In the genomic region with DNA sequence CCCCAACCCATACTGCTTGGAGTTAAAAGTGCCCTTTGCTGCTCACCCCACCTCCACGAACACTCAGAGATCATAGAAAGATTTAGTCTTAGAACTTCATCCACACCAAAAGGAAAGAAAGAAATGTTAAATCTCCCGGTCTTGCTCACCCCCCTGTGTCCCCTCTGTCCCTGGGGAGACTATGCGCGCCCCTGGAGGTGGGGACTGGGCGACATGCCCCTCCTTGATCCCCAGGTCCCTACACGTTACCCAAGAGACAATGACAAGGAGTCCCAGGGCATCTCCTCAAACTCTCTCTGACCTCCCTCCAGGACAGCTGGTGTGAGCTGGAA, we compare ENCODE assay signal across 9 cellular contexts. TPM values are rescaled to one million over a fixed set of nuclear protein-coding genes. Genes with fewer than 3 reads are reported as not detected.
DNase-seq lines count a peak whose midpoint lies in the region; ATAC-seq and TF ChIP-seq lines count a peak whose summit lies in the region.
"Had no signal": no experiment of that assay in that cellular context is flagged by ENCODE, and none has a peak within 500 bp of the region (broad histone marks: within the 10 kb centered on the region; RNA-seq: fewer than 3 reads in every experiment).

No MANE protein-coding gene starts in this region.

- no peaks in the 10 kb centered on the region for H3K27me3 Mint-ChIP-seq in activated CD8-positive, alpha-beta T cell treated with anti-CD3 and anti-CD28 coated beads for 36 hours

- peak overlapping the region; percentile 26 to 70 (median 55) for H3K4me3 ChIP-seq in heart left ventricle
- peak overlapping the region in 1 of 2 donors; percentile 34 for H3K4me3 ChIP-seq in left lung
- peak overlapping the region; percentile 44 for H3K4me3 ChIP-seq in upper lobe of right lung
- H3K4me3 ChIP-seq in GM23248 = no peak overlapping the region

- TF ChIP-seq POLR2A in heart left ventricle (IDR thresholded peaks at IDR 0.05) = no peak

- H3K27me3 ChIP-seq in heart left ventricle = peaks cover 0 to 9% (median 0%) of the 10 kb centered on the region in 9 donors
- H3K27me3 ChIP-seq in left lung = peaks cover 0 to 5% of the 10 kb centered on the region in 2 donors
- no peaks in the 10 kb centered on the region for H3K27me3 ChIP-seq in upper lobe of right lung
- no peaks in the 10 kb centered on the region for H3K27me3 ChIP-seq in GM23248 (replicated peaks; ENCODE audit: insufficient read depth)

- peaks cover 37% of the 10 kb centered on the region for H3K4me1 Mint-ChIP-seq in activated CD8-positive, alpha-beta T cell treated with anti-CD3 and anti-CD28 coated beads for 36 hours (ENCODE audit: low read depth)

- no peak overlapping the region for H3K9ac ChIP-seq in GM23248

- intact Hi-C loops in heart left ventricle (cut with DNase I) (no loop called here), left ventricle myocardium superior (cut with micrococcal nuclease) (no loop called here), left lung (cut with DNase I) (no loop called here), upper lobe of right lung (cut with DNase I) (no loop called here)
- intact Hi-C loops in activated CD8-positive, alpha-beta T cell treated with anti-CD3 and anti-CD28 coated beads for 36 hours (cut with micrococcal nuclease) = loop anchor here (10.0 kb wide), 1 partner anchor 202 kb away; no protein-coding TSS in a partner anchor

- peak in 1 of 5 donors; percentile 20 for DNase-seq in heart left ventricle
- no peak for DNase-seq in left ventricle myocardium superior
- no peak for DNase-seq in activated CD8-positive, alpha-beta T cell treated with anti-CD3 and anti-CD28 coated beads for 36 hours
- DNase-seq in left lung = no peak
- no peak for DNase-seq in upper lobe of right lung
- no peak for DNase-seq in NCI-H2081 (lab: John Stamatoyannopoulos, UW)
- no peak for DNase-seq in midbrain (lab: John Stamatoyannopoulos, UW)
- no peak for DNase-seq in GM23248
- DNase-seq: NCI-H1930 had no signal

- no peaks in the 10 kb centered on the region for H3K79me2 ChIP-seq in GM23248 (ENCODE audit: insufficient read depth)

- H2AFZ ChIP-seq in GM23248 = no peak overlapping the region

- H3K4me1 ChIP-seq in heart left ventricle = peaks cover 0 to 10% (median 0%) of the 10 kb centered on the region in 12 donors
- no peaks in the 10 kb centered on the region for H3K4me1 ChIP-seq in left lung
- no peaks in the 10 kb centered on the region for H3K4me1 ChIP-seq in upper lobe of right lung
- H3K4me1 ChIP-seq in GM23248 (ENCODE audit: insufficient read depth) = no peaks in the 10 kb centered on the region

- no peaks in the 10 kb centered on the region for H3K9me3 ChIP-seq in heart left ventricle
- no peaks in the 10 kb centered on the region for H3K9me3 ChIP-seq in left lung
- no peaks in the 10 kb centered on the region for H3K9me3 ChIP-seq in upper lobe of right lung
- no peaks in the 10 kb centered on the region for H3K9me3 ChIP-seq in GM23248 (ENCODE audit: low read depth)

- CTCF ChIA-PET in activated CD8-positive, alpha-beta T cell treated with anti-CD3 and anti-CD28 coated beads for 36 hours (lab: Charles Lee) = no interaction called here

- H4K20me1 ChIP-seq in GM23248 (ENCODE audit: insufficient read depth) = no peaks in the 10 kb centered on the region

- TF ChIP-seq CTCF in heart left ventricle (IDR thresholded peaks at IDR 0.05) (no peak), left lung (IDR thresholded peaks at IDR 0.05) (no peak), upper lobe of right lung (IDR thresholded peaks at IDR 0.05) (no peak)
- TF ChIP-seq CTCF in activated CD8-positive, alpha-beta T cell treated with anti-CD3 and anti-CD28 coated beads for 36 hours (IDR thresholded peaks at IDR 0.05) = no peak

- no peak overlapping the region for H3K4me2 ChIP-seq in GM23248 (ENCODE audit: unreplicated experiment)

- H3K27ac ChIP-seq in heart left ventricle = peak overlapping the region; percentile 6 to 78 (median 67)
- H3K27ac ChIP-seq in left lung = peak overlapping the region; percentile 10 to 57
- peak overlapping the region; percentile 73 for H3K27ac ChIP-seq in upper lobe of right lung
- no peak overlapping the region for H3K27ac ChIP-seq in GM23248

- peaks cover 0 to 8% (median 0%) of the 10 kb centered on the region in 9 donors for H3K36me3 ChIP-seq in heart left ventricle
- H3K36me3 ChIP-seq in left lung = no peaks in the 10 kb centered on the region
- H3K36me3 ChIP-seq in upper lobe of right lung = no peaks in the 10 kb centered on the region
- no peaks in the 10 kb centered on the region for H3K36me3 ChIP-seq in GM23248 (ENCODE audit: low read depth)

- H3F3A ChIP-seq in GM23248 (ENCODE audit: insufficient read depth) = no peaks in the 10 kb centered on the region

- H3K4me3 Mint-ChIP-seq in activated CD8-positive, alpha-beta T cell treated with anti-CD3 and anti-CD28 coated beads for 36 hours = peak overlapping the region; percentile 90

- H3K27ac Mint-ChIP-seq in activated CD8-positive, alpha-beta T cell treated with anti-CD3 and anti-CD28 coated beads for 36 hours = peak overlapping the region; percentile 95

- POLR2A ChIA-PET in activated CD8-positive, alpha-beta T cell treated with anti-CD3 and anti-CD28 coated beads for 36 hours (lab: Charles Lee) = interaction anchor here (0.7 to 1.1 kb wide), 2 partner anchors 210 to 1261 kb away, joined by 3 to 4 read pairs; no protein-coding TSS in a partner anchor

- 0 to 22% (median 11%) methylated on average over 6 of the region's 6 CpGs for WGBS in heart left ventricle, 4 donors
- 5 to 7% methylated on average over 6 of the region's 6 CpGs for WGBS in GM23248 (ENCODE audit: low coverage in 1 of 2, low lambda C conversion rate in 2 of 2, missing lambda C conversion rate in 2 of 2), 2 experiments

- H3K9me2 ChIP-seq in GM23248 (ENCODE audit: insufficient read depth) = no peaks in the 10 kb centered on the region

- in situ Hi-C loops in GM23248 (cut with MboI) = no loop called here

- ATAC-seq in heart left ventricle (no peak), left ventricle myocardium superior (no peak), left lung (no peak), upper lobe of right lung (no peak)
- ATAC-seq in activated CD8-positive, alpha-beta T cell treated with anti-CD3 and anti-CD28 coated beads for 36 hours = peak; percentile 32

- H3K36me3 Mint-ChIP-seq in activated CD8-positive, alpha-beta T cell treated with anti-CD3 and anti-CD28 coated beads for 36 hours (ENCODE audit: low read depth) = peaks cover 16% of the 10 kb centered on the region

- no peaks in the 10 kb centered on the region for H3K9me3 Mint-ChIP-seq in activated CD8-positive, alpha-beta T cell treated with anti-CD3 and anti-CD28 coated beads for 36 hours

RNA-seq across cellular contexts. Expression of a gene that starts 0.6 kb away (rescaled TPM):
- total RNA-seq in heart left ventricle = 10 to 100 TPM; 41.5 to 83.7 (median 67.6) TPM
- 10 to 100 TPM; 31.0 to 51.7 TPM for polyA plus RNA-seq in heart left ventricle
- 68.4 TPM for total RNA-seq in left ventricle myocardium superior
- total RNA-seq in activated CD8-positive, alpha-beta T cell treated with anti-CD3 and anti-CD28 coated beads for 36 hours = 10 to 100 TPM; 63.1 to 70.5 TPM
- total RNA-seq in left lung = 10 to 100 TPM; 33.6 to 37.3 TPM
- total RNA-seq in upper lobe of right lung = 44.4 TPM
- not detected in 2 replicates for total RNA-seq in GM23248 (2014; rRNA removed; shearing (Covaris generic))
- not detected in 2 replicates for polyA plus RNA-seq in GM23248 (2016; fragmentation: Nextera tagmentation; extraction: Ambion mirVana)

Comparison
In these comparisons a context has a peak if more than half of its experiments do, and no peak if none do; other contexts are left out.
1. RNA of a gene that starts 0.6 kb away (total RNA-seq): 63.1 to 70.5 TPM in activated CD8-positive, alpha-beta T cell treated with anti-CD3 and anti-CD28 coated beads for 36 hours, 68.4 TPM in left ventricle myocardium superior (single experiment), 41.5 to 83.7 TPM in heart left ventricle, 44.4 TPM in upper lobe of right lung (single experiment) and 33.6 to 37.3 TPM in left lung; not detected in GM23248; every median in the first group is over 10 times any median in the second.